In genomic region chr11:18310800-18311340, GRCh38 we compare ENCODE assay signal across 10 cellular contexts. TPM values are rescaled to one million over a fixed set of nuclear protein-coding genes. Genes with fewer than 3 reads are reported as not detected.
A peak's percentile ranks its signal among the peaks of the same experiment; 100 is the strongest.
DNase-seq lines count a peak whose midpoint lies in the region; ATAC-seq and TF ChIP-seq lines count a peak whose summit lies in the region.
"Had no signal": no experiment of that assay in that cellular context is flagged by ENCODE, and none has a peak within 500 bp of the region (broad histone marks: within the 10 kb centered on the region; RNA-seq: fewer than 3 reads in every experiment).

No MANE protein-coding gene starts in this region.

- TF ChIP-seq CTCF in GM12864 (IDR thresholded peaks at IDR 0.05; ENCODE audit: low read depth, low read length, missing control alignments) (no peak), Peyer's patch (IDR thresholded peaks at IDR 0.05) (no peak), right lobe of liver (IDR thresholded peaks at IDR 0.05) (no peak)

- WGBS in right lobe of liver (ENCODE audit: insufficient coverage, low coverage, low lambda C conversion rate, missing lambda C conversion rate), result 24% methylated on average over 6 of the region's 6 CpGs

- H3K4me3 Mint-ChIP-seq in natural killer cell treated with Interleukin-12 subunit alpha and Interleukin-12 subunit beta and Interleukin-15 and Interleukin-18, amount 100 ng/mL, for 72 hours, result no peak overlapping the region

- peak; percentile 13 to 74 for TF ChIP-seq POLR2A in Peyer's patch (IDR thresholded peaks at IDR 0.05)
- TF ChIP-seq POLR2A in right lobe of liver (IDR thresholded peaks at IDR 0.05), result peak; percentile 97

- H3K4me3 ChIP-seq in GM12864 (ENCODE audit: low read depth, low read length), result no peak overlapping the region
- peak overlapping the region in 1 of 4 donors; percentile 19 for H3K4me3 ChIP-seq in Peyer's patch
- peak overlapping the region in 2 of 3 donors; percentile 7 to 45 for H3K4me3 ChIP-seq in right lobe of liver

- H3K27me3 ChIP-seq in Peyer's patch (no peaks in the 10 kb centered on the region), right lobe of liver (no peaks in the 10 kb centered on the region)

- DNase-seq in GM12864 (ENCODE audit: low read depth) (peak; percentile 37), Peyer's patch (peak in 1 of 3 donors; percentile 68), right lobe of liver (peak in 1 of 3 donors; percentile 62), medulla oblongata (ENCODE audit: extremely low spot score) (no peak)
- DNase-seq in natural killer cell treated with Interleukin-12 subunit alpha and Interleukin-12 subunit beta and Interleukin-15 and Interleukin-18, amount 100 ng/mL, for 72 hours (ENCODE audit: low spot score), result no peak
- no peak for DNase-seq in stimulated activated naive CD4-positive, alpha-beta T cell (lab: John Stamatoyannopoulos, UW)
- DNase-seq: effector CD4-positive, alpha-beta T cell had no signal

- no peak overlapping the region for H3K27ac Mint-ChIP-seq in natural killer cell treated with Interleukin-12 subunit alpha and Interleukin-12 subunit beta and Interleukin-15 and Interleukin-18, amount 100 ng/mL, for 72 hours

- H3K36me3 Mint-ChIP-seq in natural killer cell treated with Interleukin-12 subunit alpha and Interleukin-12 subunit beta and Interleukin-15 and Interleukin-18, amount 100 ng/mL, for 72 hours, result peaks cover 17% of the 10 kb centered on the region

- H3K9me3 Mint-ChIP-seq in natural killer cell treated with Interleukin-12 subunit alpha and Interleukin-12 subunit beta and Interleukin-15 and Interleukin-18, amount 100 ng/mL, for 72 hours, result no peaks in the 10 kb centered on the region

- peaks cover 0 to 43% (median 4%) of the 10 kb centered on the region in 3 donors for H3K36me3 ChIP-seq in Peyer's patch
- peaks cover 0 to 16% (median 10%) of the 10 kb centered on the region in 4 donors for H3K36me3 ChIP-seq in right lobe of liver

- ATAC-seq in HG02759 (IDR thresholded peaks at IDR 0.05; ENCODE audit: unreplicated experiment) (peak; percentile 60), right lobe of liver (peak; percentile 64 to 81 (median 66)), HG03139 (IDR thresholded peaks at IDR 0.05; ENCODE audit: unreplicated experiment) (no peak)
- no peak for ATAC-seq in natural killer cell treated with Interleukin-12 subunit alpha and Interleukin-12 subunit beta and Interleukin-15 and Interleukin-18, amount 100 ng/mL, for 72 hours

- no peaks in the 10 kb centered on the region for H3K9me3 ChIP-seq in Peyer's patch
- H3K9me3 ChIP-seq in right lobe of liver, result no peaks in the 10 kb centered on the region

- H3K4me1 Mint-ChIP-seq in natural killer cell treated with Interleukin-12 subunit alpha and Interleukin-12 subunit beta and Interleukin-15 and Interleukin-18, amount 100 ng/mL, for 72 hours (ENCODE audit: low read depth in 2 of 2), result no peaks in the 10 kb centered on the region

- H3K27me3 Mint-ChIP-seq in natural killer cell treated with Interleukin-12 subunit alpha and Interleukin-12 subunit beta and Interleukin-15 and Interleukin-18, amount 100 ng/mL, for 72 hours, result no peaks in the 10 kb centered on the region

- H3K27ac ChIP-seq in Peyer's patch (peak overlapping the region in 3 of 4 donors; percentile 51 to 82 (median 63)), right lobe of liver (peak overlapping the region; percentile 39 to 75 (median 71))

- intact Hi-C loops in right lobe of liver (cut with DNase I), result no loop called here

- peaks cover 0 to 12% (median 0%) of the 10 kb centered on the region in 4 donors for H3K4me1 ChIP-seq in Peyer's patch
- peaks cover 0 to 38% (median 0%) of the 10 kb centered on the region in 4 donors for H3K4me1 ChIP-seq in right lobe of liver

RNA-seq across cellular contexts. Expression of gene HPS5, which starts 11.1 kb away (rescaled TPM):
- 10 to 100 TPM; 17.6 to 49.9 (median 38.0) TPM for total RNA-seq in Peyer's patch
- 10 to 100 TPM; 20.2 to 87.0 (median 41.7) TPM for total RNA-seq in right lobe of liver
- total RNA-seq in natural killer cell treated with Interleukin-12 subunit alpha and Interleukin-12 subunit beta and Interleukin-15 and Interleukin-18, amount 100 ng/mL, for 72 hours, result 10 to 100 TPM; 16.5 to 21.3 TPM

RNA-seq across cellular contexts. Expression of gene GTF2H1, which starts 11.5 kb away (rescaled TPM):
- total RNA-seq in Peyer's patch (10 to 100 TPM; 57.2 to 69.1 (median 63.7) TPM), right lobe of liver (10 to 100 TPM; 13.3 to 30.7 (median 19.7) TPM)
- 10 to 100 TPM; 46.8 to 50.0 TPM for total RNA-seq in natural killer cell treated with Interleukin-12 subunit alpha and Interleukin-12 subunit beta and Interleukin-15 and Interleukin-18, amount 100 ng/mL, for 72 hours

RNA-seq across cellular contexts. Expression of gene SAA1, which starts 44.8 kb away (rescaled TPM):
- total RNA-seq in Peyer's patch (1 to 10 TPM in 1 of 4 donors, not detected in 3; 4.7 TPM), right lobe of liver (over 10,000 TPM in 5 of 6 experiments, 1,000 to 10,000 TPM in 1; 7,699 to 33,192 (median 12,593) TPM)
- not detected for total RNA-seq in natural killer cell treated with Interleukin-12 subunit alpha and Interleukin-12 subunit beta and Interleukin-15 and Interleukin-18, amount 100 ng/mL, for 72 hours
- total RNA-seq: temporal lobe had no signal

Comparison
In these comparisons a context has a peak if more than half of its experiments do, and no peak if none do; other contexts are left out.
1. ATAC-seq: peak in HG02759 (single experiment) and right lobe of liver (4 of 4); none in natural killer cell treated with Interleukin-12 subunit alpha and Interleukin-12 subunit beta and Interleukin-15 and Interleukin-18, amount 100 ng/mL, for 72 hours (0 of 2) and HG03139 (single experiment).
2. RNA of gene SAA1, which starts 44.8 kb away (total RNA-seq): 7,699 to 33,192 TPM in right lobe of liver; 4.7 TPM in Peyer's patch and not detected in natural killer cell treated with Interleukin-12 subunit alpha and Interleukin-12 subunit beta and Interleukin-15 and Interleukin-18, amount 100 ng/mL, for 72 hours; every median in the first group is over 1,000 times any median in the second.